ENCODE assay signal across 18 cellular contexts in the genomic region with DNA sequence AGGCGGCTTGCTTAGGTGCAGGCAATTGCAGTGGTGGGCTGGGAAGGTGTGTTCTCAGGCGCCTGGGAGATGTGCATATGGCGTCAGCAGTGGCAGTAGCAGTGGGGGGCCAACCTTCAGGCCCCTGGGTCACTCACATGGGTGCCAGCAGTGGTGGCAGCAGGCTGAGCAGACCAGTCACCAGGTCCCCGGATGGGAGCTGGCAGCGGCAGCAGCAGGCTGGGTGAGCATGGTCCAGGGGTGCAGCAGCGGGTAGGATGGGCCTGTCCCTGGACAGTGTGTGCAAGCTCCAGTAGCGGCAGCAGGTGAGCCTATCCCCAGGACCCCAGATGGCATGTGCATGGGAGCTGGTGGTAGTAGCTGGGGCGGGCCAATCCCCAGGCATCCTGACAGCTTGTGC.
"Had no signal": no experiment of that assay in that cellular context is flagged by ENCODE, and none has a peak within 500 bp of the region (broad histone marks: within the 10 kb centered on the region; RNA-seq: fewer than 3 reads in every experiment).

No MANE protein-coding gene starts in this region.

- H3K9me3 Mint-ChIP-seq: activated CD8-positive, alpha-beta T cell treated with anti-CD3 and anti-CD28 coated beads for 36 hours; activated T-cell treated with anti-CD3 and anti-CD28 coated beads, Interleukin-2, amount 50 U/mL, for 72 hours; activated T-helper 2 cell treated with anti-CD3 and anti-CD28 coated beads, Interferon-gamma antibody, Interleukin-2, Interleukin-4, amounts not matched to agents 10 μg/mL and 5 μg/mL and 100 μg/mL, durations not matched to agents 14 hours and 24 hours and 36 hours; central memory CD8-positive, alpha-beta T cell; T-helper 1 cell treated with Interleukin-12 subunit alpha and Interleukin-12 subunit beta and Interleukin-4 antibody, amounts not matched to agents 30 μg/mL and 1 μg/mL, for 36 hours had no signal

- H3K4me3 Mint-ChIP-seq: activated CD8-positive, alpha-beta T cell treated with anti-CD3 and anti-CD28 coated beads for 36 hours; activated T-cell treated with anti-CD3 and anti-CD28 coated beads, Interleukin-2, amount 50 U/mL, for 72 hours; brain; central memory CD8-positive, alpha-beta T cell; T-helper 1 cell treated with Interleukin-12 subunit alpha and Interleukin-12 subunit beta and Interleukin-4 antibody, amounts not matched to agents 30 μg/mL and 1 μg/mL, for 36 hours had no signal

- ATAC-seq: activated CD4-positive, CD25-positive, alpha-beta regulatory T cell treated with anti-CD3 and anti-CD28 coated beads, Interleukin-2, amount 50 U/mL, for 24 hours; activated CD8-positive, alpha-beta T cell treated with anti-CD3 and anti-CD28 coated beads for 36 hours had no signal

- H3K27ac Mint-ChIP-seq: activated CD8-positive, alpha-beta T cell treated with anti-CD3 and anti-CD28 coated beads for 36 hours; activated T-cell treated with anti-CD3 and anti-CD28 coated beads, Interleukin-2, amount 50 U/mL, for 72 hours; activated T-helper 2 cell treated with anti-CD3 and anti-CD28 coated beads, Interferon-gamma antibody, Interleukin-2, Interleukin-4, amounts not matched to agents 10 μg/mL and 5 μg/mL and 100 μg/mL, durations not matched to agents 14 hours and 24 hours and 36 hours; brain; T-helper 1 cell treated with Interleukin-12 subunit alpha and Interleukin-12 subunit beta and Interleukin-4 antibody, amounts not matched to agents 30 μg/mL and 1 μg/mL, for 36 hours had no signal

- H3K4me1 Mint-ChIP-seq: central memory CD8-positive, alpha-beta T cell had no signal

- DNase-seq: activated CD4-positive, alpha-beta T cell treated with anti-CD3 and anti-CD28 coated beads for 4 hours; activated CD8-positive, alpha-beta memory T cell treated with anti-CD3 and anti-CD28 coated beads, Interleukin-2, amount 50 U/mL, for 4 hours; activated CD8-positive, alpha-beta T cell treated with anti-CD3 and anti-CD28 coated beads for 36 hours; activated naive CD4-positive, alpha-beta T cell treated with anti-CD3 and anti-CD28 coated beads, Interleukin-2, amount 50 U/mL, for 16 hours; activated T-cell treated with anti-CD3 and anti-CD28 coated beads, Interleukin-2, amount 50 U/mL, for 72 hours; amniotic stem cell; KBM-7; NCI-H1092; NCI-H1417 treated with DMSO at 0.1 percent for 48 hours; NCI-H1694; NCI-H2029; NCI-H510A treated with DMSO at 0.1 percent for 48 hours; SHP77 treated with DMSO at 0.1 percent for 48 hours had no signal
